Comparison of ENCODE assay signal across 9 cellular contexts in genomic region chr17:58156839-58157803, GRCh38. TPM values are rescaled to one million over a fixed set of nuclear protein-coding genes. Genes with fewer than 3 reads are reported as not detected.
DNase-seq lines count a peak whose midpoint lies in the region; ATAC-seq and TF ChIP-seq lines count a peak whose summit lies in the region.
"Had no signal": no experiment of that assay in that cellular context is flagged by ENCODE, and none has a peak within 500 bp of the region (broad histone marks: within the 10 kb centered on the region; RNA-seq: fewer than 3 reads in every experiment).

No MANE protein-coding gene starts in this region.

- DNase-seq in GM13976 (ENCODE audit: low spot score) (peak; percentile 38), cerebellum (ENCODE audit: low spot score) (peak; percentile 46), mesendoderm (peak; percentile 75), MM.1S (no peak), NCI-H748 treated with DMSO at 0.1 percent for 48 hours (lab: John Stamatoyannopoulos, UW) (no peak)
- DNase-seq in stimulated activated CD8-positive, alpha-beta memory T cell treated with anti-CD3 and anti-CD28 coated beads, Interleukin-15, amount 100 ng/mL, for 48 hours (ENCODE audit: low read depth in 2 of 2): peak; percentile 42 to 46

- no peak overlapping the region for H4K8ac ChIP-seq in mesendoderm (ENCODE audit: low read depth, low read length)

- no peaks in the 10 kb centered on the region for H3K79me1 ChIP-seq in mesendoderm (ENCODE audit: low read length)

- H3K27me3 ChIP-seq in mesendoderm (ENCODE audit: insufficient read depth, low read length, poor library complexity) (no peaks in the 10 kb centered on the region), MM.1S (replicated peaks; ENCODE audit: insufficient read depth, low read length) (no peaks in the 10 kb centered on the region)

- H2BK120ac ChIP-seq in mesendoderm (ENCODE audit: low read depth, low read length): no peak overlapping the region

- H2BK15ac ChIP-seq in mesendoderm (replicated peaks; ENCODE audit: low read depth): no peak overlapping the region

- no peaks in the 10 kb centered on the region for H3K9me2 ChIP-seq in MM.1S (replicated peaks; ENCODE audit: insufficient read depth, low read length)

- H3K18ac ChIP-seq in mesendoderm (ENCODE audit: low read length): no peak overlapping the region

- H3F3A ChIP-seq in MM.1S (ENCODE audit: insufficient read depth, low read length): no peaks in the 10 kb centered on the region

- H3K9me3 ChIP-seq in MM.1S (replicated peaks; ENCODE audit: insufficient read depth, low read length): no peaks in the 10 kb centered on the region

- no CpG with 5 or more reads among the region's 65 CpGs for WGBS in mesendoderm (ENCODE audit: extremely low coverage, insufficient coverage, low lambda C conversion rate)

- peak overlapping the region; percentile 76 for H3K56ac ChIP-seq in mesendoderm (ENCODE audit: low read length)

- no peak overlapping the region for H4K5ac ChIP-seq in mesendoderm (ENCODE audit: low read length)

- H2BK5ac ChIP-seq in mesendoderm (ENCODE audit: low read length): no peak overlapping the region

- H3K23ac ChIP-seq in mesendoderm (ENCODE audit: low read length): no peak overlapping the region

- H3K36me3 ChIP-seq in mesendoderm (ENCODE audit: control insufficient read depth, insufficient read depth, low read length): no peaks in the 10 kb centered on the region
- H3K36me3 ChIP-seq in MM.1S (replicated peaks; ENCODE audit: insufficient read depth, low read length): no peaks in the 10 kb centered on the region

- H3K4me2 ChIP-seq in mesendoderm (ENCODE audit: low read length): peak overlapping the region; percentile 88
- no peak overlapping the region for H3K4me2 ChIP-seq in MM.1S (ENCODE audit: low read depth, low read length)

- H3K9ac ChIP-seq in mesendoderm (ENCODE audit: low read length) (peak overlapping the region; percentile 77), MM.1S (ENCODE audit: low read length) (no peak overlapping the region)

- H3K4me1 ChIP-seq in mesendoderm (ENCODE audit: control insufficient read depth, low read depth, low read length) (no peaks in the 10 kb centered on the region), MM.1S (ENCODE audit: low read length) (peaks cover 19% of the 10 kb centered on the region)

- no peak overlapping the region for H2AK5ac ChIP-seq in mesendoderm (ENCODE audit: low read length)

- H2AFZ ChIP-seq in MM.1S (ENCODE audit: low read length): no peak overlapping the region

- ATAC-seq in activated CD4-positive, CD25-positive, alpha-beta regulatory T cell treated with anti-CD3 and anti-CD28 coated beads, Interleukin-2, amount 50 U/mL, for 24 hours: peak; percentile 88 to 91
- ATAC-seq in HG02642 (IDR thresholded peaks at IDR 0.05; ENCODE audit: poor library complexity, unreplicated experiment): no peak

- no peak overlapping the region for H3K27ac ChIP-seq in mesendoderm (ENCODE audit: low read depth, low read length)
- no peak overlapping the region for H3K27ac ChIP-seq in MM.1S (ENCODE audit: low read length)

- H4K20me1 ChIP-seq in MM.1S (ENCODE audit: insufficient read depth, low read length): no peaks in the 10 kb centered on the region

- in situ Hi-C loops in GM13976 (cut with MboI; ENCODE audit: low sequenced_read_pairs, unreplicated experiment): no loop called here

- TF ChIP-seq CTCF in GM13976 (IDR thresholded peaks at IDR 0.05; ENCODE audit: borderline replicate concordance, control extremely low read depth, extremely low read depth, insufficient read depth, missing control alignments): no peak
- TF ChIP-seq CTCF in MM.1S (IDR thresholded peaks at IDR 0.05; ENCODE audit: low read length): no peak

- no peaks in the 10 kb centered on the region for H3K79me2 ChIP-seq in mesendoderm (ENCODE audit: control insufficient read depth, insufficient read depth, low read length)
- no peaks in the 10 kb centered on the region for H3K79me2 ChIP-seq in MM.1S (ENCODE audit: low read length)

- H3K4ac ChIP-seq in mesendoderm (ENCODE audit: low read depth, low read length): no peak overlapping the region

- H3K4me3 ChIP-seq in mesendoderm (ENCODE audit: low read length): peak overlapping the region; percentile 8
- H3K4me3 ChIP-seq in MM.1S (ENCODE audit: low read length): no peak overlapping the region

RNA-seq across cellular contexts. Expression of gene OR4D1, which starts 8.9 kb away (rescaled TPM):
- total RNA-seq in cerebellum: 0.18 TPM
- 0.07 TPM for polyA plus RNA-seq in mesendoderm (2013, experiment 1 of 2)
- polyA plus RNA-seq in mesendoderm (2013, experiment 2 of 2): 0.10 TPM
- total RNA-seq: lung microvascular endothelial cell had no signal

RNA-seq across cellular contexts. Expression of gene OR4D2, which starts 9.7 kb away (rescaled TPM):
- total RNA-seq in cerebellum: not detected
- not detected for polyA plus RNA-seq in mesendoderm (2013, experiment 1 of 2)
- not detected for polyA plus RNA-seq in mesendoderm (2013, experiment 2 of 2)
- total RNA-seq: lung microvascular endothelial cell had no signal

RNA-seq across cellular contexts. Expression of gene EPX, which starts 35.4 kb away (rescaled TPM):
- total RNA-seq in cerebellum: 0.09 TPM
- 0.01 TPM for polyA plus RNA-seq in mesendoderm (2013, experiment 1 of 2)
- polyA plus RNA-seq in mesendoderm (2013, experiment 2 of 2): not detected
- total RNA-seq: lung microvascular endothelial cell had no signal

Comparison
In these comparisons a context has a peak if more than half of its experiments do, and no peak if none do; other contexts are left out.
1. DNase-seq: peak in GM13976 (single experiment), cerebellum (single experiment), mesendoderm (single experiment) and stimulated activated CD8-positive, alpha-beta memory T cell treated with anti-CD3 and anti-CD28 coated beads, Interleukin-15, amount 100 ng/mL, for 48 hours (2 of 2); none in MM.1S (single experiment) and NCI-H748 treated with DMSO at 0.1 percent for 48 hours (single experiment).